ENCODE assay signal across 1 cellular context in the genomic region with DNA sequence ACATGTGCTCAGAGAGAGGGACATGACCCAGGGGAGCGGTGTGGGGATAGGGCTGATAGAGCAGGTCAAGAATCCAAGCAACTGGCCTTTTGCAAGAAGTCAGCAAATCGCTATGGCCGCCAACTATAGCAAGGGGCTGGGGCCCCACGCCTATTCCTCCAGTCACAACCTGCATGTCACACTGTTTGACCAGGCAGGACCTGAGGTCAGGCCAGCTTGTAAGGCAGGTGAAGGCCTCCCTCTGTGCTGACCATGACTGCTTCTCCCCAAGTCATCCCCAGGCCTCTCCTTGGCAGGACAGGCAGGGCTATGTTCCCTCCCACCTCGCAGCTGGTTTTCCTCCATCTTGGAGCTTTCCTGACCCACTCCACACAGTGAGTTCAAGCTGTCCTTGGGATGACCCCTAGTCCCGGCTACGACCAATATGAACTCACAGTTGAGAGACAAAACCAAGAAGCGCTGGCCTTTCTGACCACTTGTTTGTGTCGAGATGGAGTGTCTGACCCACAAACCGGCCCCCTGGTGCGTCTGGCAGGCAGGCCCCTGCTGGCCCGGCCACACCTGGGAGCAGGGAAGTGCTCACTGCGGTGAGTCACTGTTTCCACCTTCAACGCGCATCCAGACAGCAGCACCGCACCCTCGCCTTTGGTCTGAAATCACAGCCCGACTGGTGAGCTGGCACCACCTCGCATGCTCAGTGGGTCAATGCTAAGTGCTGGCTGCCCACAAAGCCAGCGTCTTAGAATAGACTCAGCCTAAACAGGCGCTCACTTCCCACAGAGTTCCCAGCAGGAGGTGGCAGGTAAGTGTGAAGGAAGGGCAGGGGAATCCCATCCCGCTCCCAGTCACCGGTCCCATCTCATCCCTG.
TF ChIP-seq lines count a peak whose summit lies in the region.

No MANE protein-coding gene starts in this region.

TF ChIP-seq in WTC11, 78 proteins besides CTCF, POLR2A, EP300 and RAD21 (continued from another document):
- TF ChIP-seq SP1 (CRISPR knock-in tag; conservative IDR thresholded peaks at IDR 0.05): no peak
- no peak for TF ChIP-seq ZNF138 (CRISPR knock-in tag; conservative IDR thresholded peaks at IDR 0.05)
- TF ChIP-seq, protein P1, sequence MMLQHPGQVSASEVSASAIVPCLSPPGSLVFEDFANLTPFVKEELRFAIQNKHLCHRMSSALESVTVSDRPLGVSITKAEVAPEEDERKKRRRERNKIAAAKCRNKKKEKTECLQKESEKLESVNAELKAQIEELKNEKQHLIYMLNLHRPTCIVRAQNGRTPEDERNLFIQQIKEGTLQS (CRISPR knock-in tag; conservative IDR thresholded peaks at IDR 0.05): no peak
- TF ChIP-seq, protein P2, sequence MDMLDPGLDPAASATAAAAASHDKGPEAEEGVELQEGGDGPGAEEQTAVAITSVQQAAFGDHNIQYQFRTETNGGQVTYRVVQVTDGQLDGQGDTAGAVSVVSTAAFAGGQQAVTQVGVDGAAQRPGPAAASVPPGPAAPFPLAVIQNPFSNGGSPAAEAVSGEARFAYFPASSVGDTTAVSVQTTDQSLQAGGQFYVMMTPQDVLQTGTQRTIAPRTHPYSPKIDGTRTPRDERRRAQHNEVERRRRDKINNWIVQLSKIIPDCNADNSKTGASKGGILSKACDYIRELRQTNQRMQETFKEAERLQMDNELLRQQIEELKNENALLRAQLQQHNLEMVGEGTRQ (CRISPR knock-in tag; IDR thresholded peaks at IDR 0.05): no peak
- TF ChIP-seq ESRRA (CRISPR knock-in tag; IDR thresholded peaks at IDR 0.05; ENCODE audit: borderline replicate concordance): no peak
- TF ChIP-seq, protein P3, sequence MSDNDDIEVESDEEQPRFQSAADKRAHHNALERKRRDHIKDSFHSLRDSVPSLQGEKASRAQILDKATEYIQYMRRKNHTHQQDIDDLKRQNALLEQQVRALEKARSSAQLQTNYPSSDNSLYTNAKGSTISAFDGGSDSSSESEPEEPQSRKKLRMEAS (CRISPR knock-in tag; IDR thresholded peaks at IDR 0.05): no peak
- TF ChIP-seq ETV6 (CRISPR knock-in tag; IDR thresholded peaks at IDR 0.05): no peak
- TF ChIP-seq, protein P4, sequence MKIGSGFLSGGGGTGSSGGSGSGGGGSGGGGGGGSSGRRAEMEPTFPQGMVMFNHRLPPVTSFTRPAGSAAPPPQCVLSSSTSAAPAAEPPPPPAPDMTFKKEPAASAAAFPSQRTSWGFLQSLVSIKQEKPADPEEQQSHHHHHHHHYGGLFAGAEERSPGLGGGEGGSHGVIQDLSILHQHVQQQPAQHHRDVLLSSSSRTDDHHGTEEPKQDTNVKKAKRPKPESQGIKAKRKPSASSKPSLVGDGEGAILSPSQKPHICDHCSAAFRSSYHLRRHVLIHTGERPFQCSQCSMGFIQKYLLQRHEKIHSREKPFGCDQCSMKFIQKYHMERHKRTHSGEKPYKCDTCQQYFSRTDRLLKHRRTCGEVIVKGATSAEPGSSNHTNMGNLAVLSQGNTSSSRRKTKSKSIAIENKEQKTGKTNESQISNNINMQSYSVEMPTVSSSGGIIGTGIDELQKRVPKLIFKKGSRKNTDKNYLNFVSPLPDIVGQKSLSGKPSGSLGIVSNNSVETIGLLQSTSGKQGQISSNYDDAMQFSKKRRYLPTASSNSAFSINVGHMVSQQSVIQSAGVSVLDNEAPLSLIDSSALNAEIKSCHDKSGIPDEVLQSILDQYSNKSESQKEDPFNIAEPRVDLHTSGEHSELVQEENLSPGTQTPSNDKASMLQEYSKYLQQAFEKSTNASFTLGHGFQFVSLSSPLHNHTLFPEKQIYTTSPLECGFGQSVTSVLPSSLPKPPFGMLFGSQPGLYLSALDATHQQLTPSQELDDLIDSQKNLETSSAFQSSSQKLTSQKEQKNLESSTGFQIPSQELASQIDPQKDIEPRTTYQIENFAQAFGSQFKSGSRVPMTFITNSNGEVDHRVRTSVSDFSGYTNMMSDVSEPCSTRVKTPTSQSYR (CRISPR knock-in tag; IDR thresholded peaks at IDR 0.05): no peak
- TF ChIP-seq MXD4 (CRISPR knock-in tag; IDR thresholded peaks at IDR 0.05; ENCODE audit: borderline replicate concordance): no peak
